ENCODE assay signal across 2 cellular contexts in genomic region chr12:64814432-64814831, GRCh38.
TF ChIP-seq lines count a peak whose summit lies in the region.

No MANE protein-coding gene starts in this region.

TF ChIP-seq in GM12878, 131 proteins besides CTCF, POLR2A, EP300 and RAD21 (continued from another document):
- no peak for TF ChIP-seq STAT3 (IDR thresholded peaks at IDR 0.05; ENCODE audit: low read depth, low read length)
- TF ChIP-seq FOS (IDR thresholded peaks at IDR 0.05; ENCODE audit: borderline replicate concordance, extremely low read depth, insufficient read length) = no peak
- TF ChIP-seq POU2F2 (IDR thresholded peaks at IDR 0.05; ENCODE audit: borderline replicate concordance, low read depth, low read length) = no peak

TF ChIP-seq in WTC11, 78 proteins besides CTCF, POLR2A, EP300 and RAD21 (continued from another document):
- no peak for TF ChIP-seq MYBL2 (CRISPR knock-in tag; IDR thresholded peaks at IDR 0.05)
- TF ChIP-seq ZBTB21 (CRISPR knock-in tag; IDR thresholded peaks at IDR 0.05; ENCODE audit: borderline replicate concordance) = no peak
- TF ChIP-seq NR1H2 (CRISPR knock-in tag; IDR thresholded peaks at IDR 0.05) = no peak
